1 cellular context compared by ENCODE assay signal in genomic region chr16:3400779-3401688, GRCh38.
A peak's percentile ranks its signal among the peaks of the same experiment; 100 is the strongest.
TF ChIP-seq lines count a peak whose summit lies in the region.

ZNF174 (plus strand) TSS chr16:3401215; CDS start chr16:3402005, 790 bp downstream.
ZSCAN32 (minus strand) TSS chr16:3401004; CDS start chr16:3397557, 3,447 bp downstream.

TF ChIP-seq in GM23338, 12 proteins besides CTCF, POLR2A, EP300 and RAD21 (continued from another document):
- TF ChIP-seq REST (IDR thresholded peaks at IDR 0.05; ENCODE audit: unreplicated experiment) = peak; percentile 8
- peak; percentile 74 for TF ChIP-seq CREB1 (CRISPR knock-in tag; IDR thresholded peaks at IDR 0.05; ENCODE audit: low read depth)
- no peak for TF ChIP-seq EZH2 (IDR thresholded peaks at IDR 0.05; ENCODE audit: low read depth, unreplicated experiment)
